ENCODE assay signal across 12 cellular contexts in genomic region chr3:77467702-77468407, GRCh38.
A peak's percentile ranks its signal among the peaks of the same experiment; 100 is the strongest.
DNase-seq lines count a peak whose midpoint lies in the region; ATAC-seq and TF ChIP-seq lines count a peak whose summit lies in the region.
"Had no signal": no experiment of that assay in that cellular context is flagged by ENCODE, and none has a peak within 500 bp of the region (broad histone marks: within the 10 kb centered on the region; RNA-seq: fewer than 3 reads in every experiment).

No MANE protein-coding gene starts in this region.

- no TSS peak for BruUV-seq in A673 (replicated peaks; lab: Mats Ljungman, UMichigan)

- H3K27me3 ChIP-seq in A673 (replicated peaks; ENCODE audit: insufficient read depth, low read depth, low read length, poor library complexity) (no peaks in the 10 kb centered on the region), lung (ENCODE audit: control insufficient read depth, insufficient read depth) (no peaks in the 10 kb centered on the region)
- no peaks in the 10 kb centered on the region for H3K27me3 ChIP-seq in naive thymus-derived CD4-positive, alpha-beta T cell (ENCODE audit: control insufficient read depth in 2 of 2, insufficient read depth in 2 of 2, low read length in 2 of 2)
- H3K27me3 ChIP-seq: gastroesophageal sphincter had no signal

- no peak overlapping the region for H3K4me3 Mint-ChIP-seq in naive thymus-derived CD4-positive, alpha-beta T cell
- H3K4me3 Mint-ChIP-seq: activated CD4-positive, alpha-beta memory T cell treated with anti-CD3 and anti-CD28 coated beads for 36 hours had no signal

- no peaks in the 10 kb centered on the region for H3K4me1 Mint-ChIP-seq in naive thymus-derived CD4-positive, alpha-beta T cell

- CTCF ChIA-PET in A673 (lab: Charles Lee): interaction anchor here (1.0 kb wide), 1 partner anchor 120 kb away, joined by 4 read pairs; no protein-coding TSS in a partner anchor
- CTCF ChIA-PET in naive thymus-derived CD4-positive, alpha-beta T cell (lab: Charles Lee): no interaction called here

- no peaks in the 10 kb centered on the region for H3K27me3 Mint-ChIP-seq in naive thymus-derived CD4-positive, alpha-beta T cell
- H3K27me3 Mint-ChIP-seq: activated CD4-positive, alpha-beta memory T cell treated with anti-CD3 and anti-CD28 coated beads for 36 hours had no signal

- WGBS in lung, 2 donors: 50 to 76% methylated on average over 5 of the region's 5 CpGs

- peak; percentile 79 for DNase-seq in A673 (ENCODE audit: low spot score)
- DNase-seq in HK-2 (ENCODE audit: unreplicated experiment): peak; percentile 22
- no peak for DNase-seq in coronary artery (ENCODE audit: low spot score)
- DNase-seq in lung (ENCODE audit: low spot score): peak; percentile 70
- DNase-seq in stimulated activated CD4-positive, alpha-beta T cell treated with anti-CD3 and anti-CD28 coated beads, Interleukin-1b, Interleukin-23, amount 100 ng/mL, for 48 hours: no peak
- DNase-seq in naive thymus-derived CD4-positive, alpha-beta T cell: no peak
- no peak for DNase-seq in GM13977 (ENCODE audit: low spot score)
- DNase-seq: activated CD4-positive, alpha-beta memory T cell treated with anti-CD3 and anti-CD28 coated beads for 36 hours; activated gamma-delta T cell treated with Interleukin-2 at 50 U/mL for 16 hours; NCI-H1417 treated with DMSO at 0.1 percent for 48 hours had no signal

- no peak overlapping the region for H3K27ac Mint-ChIP-seq in naive thymus-derived CD4-positive, alpha-beta T cell
- H3K27ac Mint-ChIP-seq: activated CD4-positive, alpha-beta memory T cell treated with anti-CD3 and anti-CD28 coated beads for 36 hours had no signal

- intact Hi-C loops in A673 (cut with micrococcal nuclease; ENCODE audit: unreplicated experiment): loop anchor here (2.0 kb wide), 1 partner anchor 657 kb away; no protein-coding TSS in a partner anchor
- intact Hi-C loops in naive thymus-derived CD4-positive, alpha-beta T cell (cut with micrococcal nuclease): no loop called here

- POLR2A ChIA-PET in A673 (lab: Charles Lee; ENCODE audit: low non-redundant PET): interaction anchor here (1.1 kb wide), 1 partner anchor 59 kb away, joined by 4 read pairs; no protein-coding TSS in a partner anchor
- POLR2A ChIA-PET in naive thymus-derived CD4-positive, alpha-beta T cell (lab: Charles Lee): no interaction called here

- ATAC-seq in lung (ENCODE audit: insufficient read depth, low FRiP score) (peak; percentile 66), HG03159 (IDR thresholded peaks at IDR 0.05; ENCODE audit: unreplicated experiment) (no peak)
- no peak for ATAC-seq in naive thymus-derived CD4-positive, alpha-beta T cell
- ATAC-seq: gastroesophageal sphincter had no signal

- H3K9me3 ChIP-seq in A673 (ENCODE audit: low read depth, low read length, poor library complexity, severe bottlenecking) (no peaks in the 10 kb centered on the region), lung (ENCODE audit: control insufficient read depth in 2 of 2, insufficient read depth in 1 of 2, low read length in 1 of 2) (no peaks in the 10 kb centered on the region)
- no peaks in the 10 kb centered on the region for H3K9me3 ChIP-seq in naive thymus-derived CD4-positive, alpha-beta T cell (ENCODE audit: control insufficient read depth in 2 of 3, low read length in 3 of 3)
- H3K9me3 ChIP-seq: gastroesophageal sphincter had no signal

- H3K4me1 ChIP-seq in A673 (ENCODE audit: insufficient read depth, low read length, poor library complexity, severe bottlenecking): peaks cover 50% of the 10 kb centered on the region
- H3K4me1 ChIP-seq in lung (ENCODE audit: control insufficient read depth in 2 of 2, insufficient read depth in 2 of 2, low read length in 2 of 2): peaks cover 2 to 16% of the 10 kb centered on the region in 2 donors
- no peaks in the 10 kb centered on the region for H3K4me1 ChIP-seq in naive thymus-derived CD4-positive, alpha-beta T cell (ENCODE audit: control insufficient read depth in 2 of 2, insufficient read depth in 2 of 2, low read length in 2 of 2)

- in situ Hi-C loops in GM13977 (cut with MboI; ENCODE audit: low pct_unique_long_range_greater_than_20kb, low sequenced_read_pairs, unreplicated experiment): no loop called here

- TF ChIP-seq CTCF in A673 (conservative IDR thresholded peaks at IDR 0.05; ENCODE audit: low read depth, low read length) (no peak), coronary artery (IDR thresholded peaks at IDR 0.05) (no peak), lung (IDR thresholded peaks at IDR 0.05; ENCODE audit: control extremely low read depth, extremely low read depth) (no peak), GM13977 (IDR thresholded peaks at IDR 0.05; ENCODE audit: extremely low read depth, insufficient read depth, missing control alignments) (no peak)

- peaks cover 0 to 2% (median 0%) of the 10 kb centered on the region in 5 donors for H3K36me3 Mint-ChIP-seq in naive thymus-derived CD4-positive, alpha-beta T cell
- H3K36me3 Mint-ChIP-seq: activated CD4-positive, alpha-beta memory T cell treated with anti-CD3 and anti-CD28 coated beads for 36 hours had no signal

- H3K27ac ChIP-seq in A673 (ENCODE audit: low read depth, low read length, poor library complexity, severe bottlenecking): peak overlapping the region; percentile 86
- peak overlapping the region; percentile 5 to 49 for H3K27ac ChIP-seq in coronary artery
- peak overlapping the region in 1 of 2 donors; percentile 14 for H3K27ac ChIP-seq in lung (ENCODE audit: low read depth in 1 of 2, low read length in 1 of 2)
- no peak overlapping the region for H3K27ac ChIP-seq in naive thymus-derived CD4-positive, alpha-beta T cell (ENCODE audit: low read depth, low read length)
- H3K27ac ChIP-seq: gastroesophageal sphincter had no signal

- H3K9me3 Mint-ChIP-seq in naive thymus-derived CD4-positive, alpha-beta T cell: peaks cover 0 to 21% (median 16%) of the 10 kb centered on the region in 11 donors

- H3K36me3 ChIP-seq in A673 (ENCODE audit: insufficient read depth, low read length, poor library complexity, severe bottlenecking): no peaks in the 10 kb centered on the region
- H3K36me3 ChIP-seq in lung (ENCODE audit: control insufficient read depth in 2 of 2, insufficient read depth in 2 of 2, low read length in 2 of 2): no peaks in the 10 kb centered on the region
- H3K36me3 ChIP-seq in naive thymus-derived CD4-positive, alpha-beta T cell (ENCODE audit: control insufficient read depth in 2 of 3, insufficient read depth in 3 of 3, low read length in 3 of 3): no peaks in the 10 kb centered on the region
- H3K36me3 ChIP-seq: gastroesophageal sphincter had no signal

- H3K4me3 ChIP-seq in A673 (ENCODE audit: low read depth, low read length, poor library complexity, severe bottlenecking): no peak overlapping the region
- peak overlapping the region; percentile 29 for H3K4me3 ChIP-seq in coronary artery
- H3K4me3 ChIP-seq in lung: no peak overlapping the region
- H3K4me3 ChIP-seq in naive thymus-derived CD4-positive, alpha-beta T cell (ENCODE audit: low read length): no peak overlapping the region
- H3K4me3 ChIP-seq: gastroesophageal sphincter had no signal

Comparison
In these comparisons a context has a peak if more than half of its experiments do, and no peak if none do; other contexts are left out.
1. DNase-seq: peak in A673 (single experiment), HK-2 (single experiment) and lung (single experiment); none in coronary artery (single experiment), stimulated activated CD4-positive, alpha-beta T cell treated with anti-CD3 and anti-CD28 coated beads, Interleukin-1b, Interleukin-23, amount 100 ng/mL, for 48 hours (single experiment), naive thymus-derived CD4-positive, alpha-beta T cell (0 of 9) and GM13977 (single experiment).